Comparison of ENCODE assay signal across 10 cellular contexts in genomic region chr22:46087336-46087690, GRCh38.
A peak's percentile ranks its signal among the peaks of the same experiment; 100 is the strongest.
DNase-seq lines count a peak whose midpoint lies in the region; ATAC-seq and TF ChIP-seq lines count a peak whose summit lies in the region.
"Had no signal": no experiment of that assay in that cellular context is flagged by ENCODE, and none has a peak within 500 bp of the region (broad histone marks: within the 10 kb centered on the region; RNA-seq: fewer than 3 reads in every experiment).

No MANE protein-coding gene starts in this region.

- H3K4me3 ChIP-seq in AG04450 (ENCODE audit: low read depth, low read length) (0 out of 2 replicates have a peak overlapping the region, but pooled peaks have one; percentile 10), fibroblast of the aortic adventitia (ENCODE audit: low read depth, low read length) (peak overlapping the region; percentile 98), gastrocnemius medialis (peak overlapping the region in 3 of 4 donors; percentile 26 to 44 (median 39)), lower leg skin (ENCODE audit: low read depth, poor library complexity, severe bottlenecking) (no peak overlapping the region)

- no peaks in the 10 kb centered on the region for H3K36me3 ChIP-seq in gastrocnemius medialis

- H3K4me1 ChIP-seq in gastrocnemius medialis: peaks cover 97 to 100% of the 10 kb centered on the region in 2 donors

- 18 to 20% methylated on average over 14 of the region's 14 CpGs for WGBS in lower leg skin, 2 donors

- POLR2A ChIA-PET in AG04450 (lab: Yijun Ruan, JAX): interaction anchor here (0.9 to 1.5 kb wide), 7 partner anchors 12 to 80 kb away, joined by 3 to 8 read pairs (median 5); no protein-coding TSS in a partner anchor

- TF ChIP-seq POLR2A in gastrocnemius medialis (IDR thresholded peaks at IDR 0.05) (no peak), lower leg skin (IDR thresholded peaks at IDR 0.05) (no peak)

- no peak for TF ChIP-seq CTCF in AG04450 (IDR thresholded peaks at IDR 0.05; ENCODE audit: low read depth, low read length)
- TF ChIP-seq CTCF in VCaP (conservative IDR thresholded peaks at IDR 0.05): no peak
- no peak for TF ChIP-seq CTCF in fibroblast of the aortic adventitia (IDR thresholded peaks at IDR 0.05; ENCODE audit: insufficient read depth, low read length)
- TF ChIP-seq CTCF in gastrocnemius medialis (IDR thresholded peaks at IDR 0.05 in 4 of 5, conservative IDR thresholded peaks at IDR 0.05 in 1 of 5): no peak
- TF ChIP-seq CTCF in lower leg skin (IDR thresholded peaks at IDR 0.05): no peak

- intact Hi-C loops in gastrocnemius medialis (cut with DNase I; ENCODE audit: low total_unique reads): no loop called here
- intact Hi-C loops in lower leg skin (cut with DNase I; ENCODE audit: low total_unique reads): no loop called here

- no peak for ATAC-seq in gastrocnemius medialis
- ATAC-seq in HG03045 (IDR thresholded peaks at IDR 0.05; ENCODE audit: unreplicated experiment): no peak
- ATAC-seq in HG02763 (IDR thresholded peaks at IDR 0.05; ENCODE audit: unreplicated experiment): no peak
- ATAC-seq: activated T-cell treated with anti-CD3 and anti-CD28 coated beads, Interleukin-2, amount 50 U/mL, for 72 hours had no signal

- H3K9me3 ChIP-seq in AG04450 (ENCODE audit: control insufficient read depth, insufficient read depth, low read length): peaks cover 5% of the 10 kb centered on the region; the same call in 1 of the 2 replicates
- H3K9me3 ChIP-seq in gastrocnemius medialis: no peaks in the 10 kb centered on the region

- DNase-seq in AG04450 (ENCODE audit: low read depth, low spot score) (no peak), fibroblast of the aortic adventitia (ENCODE audit: low read depth) (no peak), gastrocnemius medialis (no peak), T-helper 2 cell (no peak), lower leg skin (ENCODE audit: low spot score in 2 of 2) (no peak)
- DNase-seq: activated T-cell treated with anti-CD3 and anti-CD28 coated beads, Interleukin-2, amount 50 U/mL, for 72 hours; CD4-positive, CD25-positive, alpha-beta regulatory T cell had no signal

- H3K27ac ChIP-seq in AG04450 (ENCODE audit: low read depth, low read length) (peak overlapping the region; percentile 94), VCaP (peak overlapping the region; percentile 15; the same call in 1 of the 2 replicates), gastrocnemius medialis (peak overlapping the region; percentile 94 to 98 (median 97))

- in situ Hi-C loops in gastrocnemius medialis (cut with MboI; ENCODE audit: low sequenced_read_pairs in 4 of 4): no loop called here

- CTCF ChIA-PET in AG04450 (lab: Charles Lee): interaction anchor here (3.1 kb wide), 1 partner anchor 81 kb away, joined by 29 read pairs; no protein-coding TSS in a partner anchor

- no peaks in the 10 kb centered on the region for H3K27me3 ChIP-seq in AG04450 (ENCODE audit: control insufficient read depth, insufficient read depth, low read length)
- H3K27me3 ChIP-seq in gastrocnemius medialis: no peaks in the 10 kb centered on the region

Comparison
In these comparisons a context has a peak if more than half of its experiments do, and no peak if none do; other contexts are left out.
1. H3K27ac ChIP-seq: peak in every context shown above with its lines; median percentile 97 in gastrocnemius medialis; 94 in AG04450; 15 in VCaP.